In the genomic region with DNA sequence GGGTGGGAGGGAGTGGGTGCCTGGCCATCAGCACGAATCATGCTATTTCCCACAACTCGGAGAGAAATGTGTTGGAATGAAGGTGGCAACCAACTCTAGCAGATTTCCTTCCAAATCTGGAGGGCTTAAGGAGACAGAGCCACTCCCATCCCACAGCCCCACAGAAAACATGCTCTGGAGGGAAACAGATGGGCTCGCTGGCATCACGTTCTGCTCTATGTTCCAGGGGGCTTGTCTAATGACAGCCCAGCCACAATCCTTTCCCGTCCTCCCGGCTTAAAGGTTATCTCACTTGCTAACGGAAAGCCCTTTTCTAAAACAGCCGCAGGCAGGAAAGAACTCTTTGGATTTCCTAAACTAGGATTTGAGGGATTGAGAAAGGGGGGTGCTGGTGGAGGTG, we compare ENCODE assay signal across 24 cellular contexts.
"Had no signal": no experiment of that assay in that cellular context is flagged by ENCODE, and none has a peak within 500 bp of the region (broad histone marks: within the 10 kb centered on the region; RNA-seq: fewer than 3 reads in every experiment).

No MANE protein-coding gene starts in this region.

- H3K4me3 ChIP-seq: coronary artery, esophagus squamous epithelium, prostate gland, right atrium auricular region, smooth muscle cell, suprapubic skin, transverse colon, upper lobe of right lung, uterus had no signal

- H3K36me3 ChIP-seq: esophagus squamous epithelium, prostate gland, right atrium auricular region, suprapubic skin, transverse colon, upper lobe of right lung, uterus had no signal

- H3K9me3 ChIP-seq: prostate gland, upper lobe of right lung had no signal

- H3K27me3 ChIP-seq: esophagus squamous epithelium, right atrium auricular region, suprapubic skin, transverse colon, upper lobe of right lung, uterus had no signal

- DNase-seq: dermis blood vessel endothelial cell; effector memory CD4-positive, alpha-beta T cell; esophagus squamous epithelium; foreskin melanocyte; glutamatergic neuron; kidney; mesenchymal stem cell; midbrain; naive thymus-derived CD4-positive, alpha-beta T cell; nucleus accumbens; stimulated activated CD4-positive, alpha-beta T cell treated with anti-CD3 and anti-CD28 coated beads, Interleukin-12 subunit alpha, Interleukin-12 subunit beta, amount 100 ng/mL, for 4 hours; stimulated activated CD4-positive, alpha-beta T cell treated with anti-CD3 and anti-CD28 coated beads, Interleukin-1b, Interleukin-23, amount 100 ng/mL, for 48 hours; stimulated activated CD4-positive, alpha-beta T cell treated with anti-CD3 and anti-CD28 coated beads, Interleukin-4, amount 100 ng/mL, for 1 hour; stimulated activated CD8-positive, alpha-beta memory T cell treated with anti-CD3 and anti-CD28 coated beads, Interleukin-4, amount 100 ng/mL, for 48 hours; stimulated activated naive CD4-positive, alpha-beta T cell; stimulated activated naive CD8-positive, alpha-beta T cell treated with anti-CD3 and anti-CD28 coated beads, Interleukin-15, amount 100 ng/mL, for 72 hours; transverse colon; upper lobe of right lung; uterus had no signal

- H3K4me1 ChIP-seq: prostate gland, suprapubic skin, transverse colon, uterus had no signal
